1 cellular context compared by ENCODE assay signal in genomic region chr16:30651124-30652004, GRCh38.
TF ChIP-seq lines count a peak whose summit lies in the region.

No MANE protein-coding gene starts in this region.

TF ChIP-seq in HepG2, 621 proteins besides CTCF, POLR2A, EP300 and RAD21 (continued from another document and continues in another):
- TF ChIP-seq DBP (CRISPR knock-in tag; IDR thresholded peaks at IDR 0.05; ENCODE audit: not compliant biosample characterization) (peak; percentile 50), MYC (CRISPR knock-in tag; IDR thresholded peaks at IDR 0.05; ENCODE audit: borderline replicate concordance) (peak; percentile 67), MED1 (CRISPR knock-in tag; IDR thresholded peaks at IDR 0.05) (peak; percentile 47; the same call in 1 of the 2 replicates), HNRNPK (IDR thresholded peaks at IDR 0.05; ENCODE audit: low read depth, low read length, poor library complexity, severe bottlenecking) (peak; percentile 96), ADNP (CRISPR knock-in tag; IDR thresholded peaks at IDR 0.05) (0 out of 2 replicates have a peak, but pooled peaks have one; percentile 19), ZMAT5 (CRISPR knock-in tag; IDR thresholded peaks at IDR 0.05; ENCODE audit: borderline replicate concordance, low read depth) (no peak), NONO (IDR thresholded peaks at IDR 0.05) (no peak), NONO (CRISPR knock-in tag; conservative IDR thresholded peaks at IDR 0.05) (0 out of 2 replicates have a peak, but pooled peaks have one; percentile 6), ZNF792 (CRISPR knock-in tag; IDR thresholded peaks at IDR 0.05) (no peak; the same call in none of the 2 replicates), ZNF251 (CRISPR knock-in tag; IDR thresholded peaks at IDR 0.05) (no peak), POGK (CRISPR knock-in tag; conservative IDR thresholded peaks at IDR 0.05) (no peak), ZNF672 (CRISPR knock-in tag; IDR thresholded peaks at IDR 0.05) (no peak), SALL2 (CRISPR knock-in tag; IDR thresholded peaks at IDR 0.05) (peak; percentile 88), TERF1 (CRISPR knock-in tag; IDR thresholded peaks at IDR 0.05) (no peak), CREB1 (IDR thresholded peaks at IDR 0.05) (no peak), CREB1 (CRISPR knock-in tag; IDR thresholded peaks at IDR 0.05) (no peak), ZNF44 (CRISPR knock-in tag; IDR thresholded peaks at IDR 0.05) (no peak), CREBL2 (CRISPR knock-in tag; IDR thresholded peaks at IDR 0.05; ENCODE audit: borderline replicate concordance) (no peak), UBTF (CRISPR knock-in tag; IDR thresholded peaks at IDR 0.05) (peak; percentile 39), SOX5 (CRISPR knock-in tag; IDR thresholded peaks at IDR 0.05; ENCODE audit: borderline replicate concordance) (no peak), SUZ12 (IDR thresholded peaks at IDR 0.05; ENCODE audit: low read depth, low read length) (no peak), MTERF4 (CRISPR knock-in tag; IDR thresholded peaks at IDR 0.05) (no peak), PAX8 (CRISPR knock-in tag; IDR thresholded peaks at IDR 0.05; ENCODE audit: borderline replicate concordance) (no peak), ZSCAN30 (CRISPR knock-in tag; IDR thresholded peaks at IDR 0.05) (no peak), KMT2A (CRISPR knock-in tag; IDR thresholded peaks at IDR 0.05) (peak; percentile 74; the same call in 1 of the 2 replicates), ZMYM2 (CRISPR knock-in tag; IDR thresholded peaks at IDR 0.05) (peak; percentile 23; the same call in 1 of the 2 replicates), CEBPZ (IDR thresholded peaks at IDR 0.05; ENCODE audit: low read length) (no peak), ZNF552 (CRISPR knock-in tag; IDR thresholded peaks at IDR 0.05; ENCODE audit: borderline replicate concordance) (no peak), JUN (CRISPR knock-in tag; IDR thresholded peaks at IDR 0.05) (no peak), CERS6 (CRISPR knock-in tag; IDR thresholded peaks at IDR 0.05) (no peak), SRSF9 (IDR thresholded peaks at IDR 0.05; ENCODE audit: borderline replicate concordance, insufficient read depth, low read depth, low read length, poor library complexity, severe bottlenecking) (no peak), GATAD1 (CRISPR knock-in tag; IDR thresholded peaks at IDR 0.05) (no peak), ZNF563 (CRISPR knock-in tag; IDR thresholded peaks at IDR 0.05) (peak; percentile 61), HOXA9 (CRISPR knock-in tag; IDR thresholded peaks at IDR 0.05; ENCODE audit: borderline replicate concordance) (no peak), ZNF292 (CRISPR knock-in tag; IDR thresholded peaks at IDR 0.05; ENCODE audit: borderline replicate concordance, low read depth) (no peak), NFKBIZ (CRISPR knock-in tag; IDR thresholded peaks at IDR 0.05) (no peak), RBM22 (optimal IDR thresholded peaks at IDR 0.05; ENCODE audit: low read length) (no peak), HES4 (CRISPR knock-in tag; IDR thresholded peaks at IDR 0.05; ENCODE audit: borderline replicate concordance) (peak; percentile 61; the same call in 1 of the 2 replicates), REST (IDR thresholded peaks at IDR 0.05; ENCODE audit: borderline replicate concordance in 1 of 2, low read depth in 1 of 2, low read length in 2 of 2) (0 out of 4 replicates have a peak, but pooled peaks of 1 of the 2 experiments have one; percentile 4), ZNF605 (CRISPR knock-in tag; IDR thresholded peaks at IDR 0.05) (peak; percentile 68), SNAI1 (CRISPR knock-in tag; IDR thresholded peaks at IDR 0.05; ENCODE audit: borderline replicate concordance) (no peak), ZNF18 (CRISPR knock-in tag; IDR thresholded peaks at IDR 0.05; ENCODE audit: insufficient replicate concordance) (peak; percentile 15), ZNF784 (CRISPR knock-in tag; IDR thresholded peaks at IDR 0.05; ENCODE audit: borderline replicate concordance) (no peak), ZBTB7B (CRISPR knock-in tag; IDR thresholded peaks at IDR 0.05) (no peak; the same call in 1 of the 2 replicates), TAF1 (CRISPR knock-in tag; IDR thresholded peaks at IDR 0.05) (peak; percentile 49; the same call in 1 of the 2 replicates)
